9 cellular contexts compared by ENCODE assay signal in genomic region chr3:11514191-11514770, GRCh38.
A peak's percentile ranks its signal among the peaks of the same experiment; 100 is the strongest.
DNase-seq lines count a peak whose midpoint lies in the region; ATAC-seq, FAIRE-seq and TF ChIP-seq lines count a peak whose summit lies in the region.
"Had no signal": no experiment of that assay in that cellular context is flagged by ENCODE, and none has a peak within 500 bp of the region (broad histone marks: within the 10 kb centered on the region; RNA-seq: fewer than 3 reads in every experiment).

No MANE protein-coding gene starts in this region.

- peak overlapping the region; percentile 19 for H3K9ac ChIP-seq in astrocyte (ENCODE audit: low read length)

- H3K36me3 Mint-ChIP-seq in astrocyte (ENCODE audit: low read depth, unreplicated experiment) (peaks cover 5% of the 10 kb centered on the region), Calu3 (ENCODE audit: insufficient read depth, unreplicated experiment) (peaks cover 10% of the 10 kb centered on the region)
- peaks cover 18% of the 10 kb centered on the region for H3K36me3 Mint-ChIP-seq in CD8-positive, alpha-beta T cell

- no peaks in the 10 kb centered on the region for H4K20me1 ChIP-seq in astrocyte (ENCODE audit: insufficient read depth, low read length)

- H3K4me1 ChIP-seq in astrocyte (ENCODE audit: insufficient read depth, low read length) = peaks cover 30% of the 10 kb centered on the region
- peaks cover 11 to 26% (median 16%) of the 10 kb centered on the region in 4 donors for H3K4me1 ChIP-seq in transverse colon
- no peaks in the 10 kb centered on the region for H3K4me1 ChIP-seq in CD8-positive, alpha-beta T cell (ENCODE audit: insufficient read depth, low read length)

- H3K27ac Mint-ChIP-seq in astrocyte (ENCODE audit: unreplicated experiment) (peak overlapping the region; percentile 86), Calu3 (ENCODE audit: unreplicated experiment) (no peak overlapping the region)
- H3K27ac Mint-ChIP-seq in CD8-positive, alpha-beta T cell = no peak overlapping the region
- H3K27ac Mint-ChIP-seq: B cell had no signal

- no peak overlapping the region for H2AFZ ChIP-seq in astrocyte (ENCODE audit: low read depth, low read length)

- H3K4me1 Mint-ChIP-seq in astrocyte (ENCODE audit: low read depth, unreplicated experiment) = peaks cover 38% of the 10 kb centered on the region
- peaks cover 6% of the 10 kb centered on the region for H3K4me1 Mint-ChIP-seq in Calu3 (ENCODE audit: low read depth, unreplicated experiment)
- H3K4me1 Mint-ChIP-seq in CD8-positive, alpha-beta T cell (ENCODE audit: low read depth) = peaks cover 2% of the 10 kb centered on the region
- H3K4me1 Mint-ChIP-seq: B cell had no signal

- CTCF ChIA-PET in Calu3 (lab: Charles Lee) = no interaction called here
- CTCF ChIA-PET in CD8-positive, alpha-beta T cell (lab: Charles Lee) = interaction anchor here (1.5 kb wide), 1 partner anchor 8 kb away, joined by 4 read pairs; no protein-coding TSS in a partner anchor

- no peaks in the 10 kb centered on the region for H3K36me3 ChIP-seq in astrocyte (ENCODE audit: insufficient read depth, low read length)
- H3K36me3 ChIP-seq in transverse colon = no peaks in the 10 kb centered on the region
- no peaks in the 10 kb centered on the region for H3K36me3 ChIP-seq in CD8-positive, alpha-beta T cell (ENCODE audit: insufficient read depth, low read length)

- TF ChIP-seq EP300 in transverse colon (IDR thresholded peaks at IDR 0.05; ENCODE audit: low read depth) = no peak

- FAIRE-seq in astrocyte (lab: Jason Lieb, UNC) = peak; percentile 85

- TF ChIP-seq POLR2A in transverse colon (IDR thresholded peaks at IDR 0.05) = no peak

- H3K27me3 ChIP-seq in astrocyte (ENCODE audit: insufficient read depth, low read length) = no peaks in the 10 kb centered on the region
- no peaks in the 10 kb centered on the region for H3K27me3 ChIP-seq in transverse colon
- H3K27me3 ChIP-seq in CD8-positive, alpha-beta T cell (ENCODE audit: insufficient read depth, low read length) = no peaks in the 10 kb centered on the region

- H3K4me3 ChIP-seq in astrocyte (ENCODE audit: insufficient read depth, low read depth, low read length) (no peak overlapping the region), transverse colon (no peak overlapping the region)
- no peak overlapping the region for H3K4me3 ChIP-seq in CD8-positive, alpha-beta T cell (ENCODE audit: low read depth, low read length)

- H3K79me2 ChIP-seq in astrocyte (ENCODE audit: insufficient read depth, low read length) = no peaks in the 10 kb centered on the region

- TF ChIP-seq CTCF in astrocyte (IDR thresholded peaks at IDR 0.05; ENCODE audit: insufficient read depth, low read depth, low read length) (no peak), transverse colon (IDR thresholded peaks at IDR 0.05) (no peak), Calu3 (IDR thresholded peaks at IDR 0.05; ENCODE audit: unreplicated experiment) (no peak)
- no peak for TF ChIP-seq CTCF in CD8-positive, alpha-beta T cell (IDR thresholded peaks at IDR 0.05)

- 20 to 47% methylated on average over 3 to 6 of the region's 6 CpGs for WGBS in transverse colon (ENCODE audit: low coverage in 1 of 2), 2 donors

- POLR2A ChIA-PET in CD8-positive, alpha-beta T cell (lab: Charles Lee) = no interaction called here

- peaks cover 4% of the 10 kb centered on the region for H3K9me3 Mint-ChIP-seq in astrocyte (ENCODE audit: unreplicated experiment)
- H3K9me3 Mint-ChIP-seq in Calu3 (ENCODE audit: low read depth, unreplicated experiment) = no peaks in the 10 kb centered on the region
- no peaks in the 10 kb centered on the region for H3K9me3 Mint-ChIP-seq in CD8-positive, alpha-beta T cell

- intact Hi-C loops in transverse colon (cut with DNase I; ENCODE audit: low total_unique reads) = no loop called here
- intact Hi-C loops in Calu3 (cut with micrococcal nuclease; ENCODE audit: unreplicated experiment) = no loop called here
- intact Hi-C loops in CD8-positive, alpha-beta T cell (cut with DNase I, micrococcal nuclease) = no loop called here

- no peaks in the 10 kb centered on the region for H3K27me3 Mint-ChIP-seq in astrocyte (ENCODE audit: low read depth, unreplicated experiment)
- no peaks in the 10 kb centered on the region for H3K27me3 Mint-ChIP-seq in Calu3 (ENCODE audit: unreplicated experiment)
- H3K27me3 Mint-ChIP-seq in CD8-positive, alpha-beta T cell (ENCODE audit: low read depth) = no peaks in the 10 kb centered on the region
- H3K27me3 Mint-ChIP-seq: B cell had no signal

- H3K4me3 Mint-ChIP-seq in astrocyte (ENCODE audit: unreplicated experiment) = peak overlapping the region; percentile 62
- H3K4me3 Mint-ChIP-seq in Calu3 (ENCODE audit: low read depth, unreplicated experiment) = no peak overlapping the region
- H3K4me3 Mint-ChIP-seq in CD8-positive, alpha-beta T cell = no peak overlapping the region
- H3K4me3 Mint-ChIP-seq: B cell had no signal

- no TSS peak for BruUV-seq in Calu3 (replicated peaks; lab: Mats Ljungman, UMichigan)

- no peak for ATAC-seq in GM21825 (IDR thresholded peaks at IDR 0.05; ENCODE audit: unreplicated experiment)
- ATAC-seq in CD8-positive, alpha-beta T cell = no peak

- H3K27ac ChIP-seq in astrocyte (ENCODE audit: low read depth, low read length) (peak overlapping the region; percentile 76), transverse colon (peak overlapping the region in 3 of 4 donors; percentile 5 to 50 (median 16))
- no peak overlapping the region for H3K27ac ChIP-seq in CD8-positive, alpha-beta T cell (ENCODE audit: low read depth, low read length)

- DNase-seq in NCI-H510A treated with DMSO at 0.1 percent for 48 hours (lab: John Stamatoyannopoulos, UW) = peak; percentile 24
- no peak for DNase-seq in NCI-H510A (lab: John Stamatoyannopoulos, UW)
- peak; percentile 96 for DNase-seq in astrocyte (ENCODE audit: low read depth)
- DNase-seq in left kidney (ENCODE audit: low read depth, low spot score) = peak; percentile 34
- DNase-seq in transverse colon = no peak
- DNase-seq in Calu3 = no peak
- no peak for DNase-seq in CD8-positive, alpha-beta T cell

- in situ Hi-C loops in transverse colon (cut with MboI; ENCODE audit: low pct_ligation_motif_present in 1 of 4, low pct_unique_long_range_greater_than_20kb in 1 of 4, low sequenced_read_pairs in 3 of 4) = loop anchor here in 1 of 4 donors (25.0 kb wide), 1 partner anchor 127 kb away; no protein-coding TSS in a partner anchor

- peak overlapping the region; percentile 62 for H3K4me2 ChIP-seq in astrocyte (ENCODE audit: low read length)

- H3K9me3 ChIP-seq in astrocyte (ENCODE audit: insufficient read depth, low read depth, low read length) (no peaks in the 10 kb centered on the region), transverse colon (no peaks in the 10 kb centered on the region)
- H3K9me3 ChIP-seq in CD8-positive, alpha-beta T cell (ENCODE audit: low read length) = no peaks in the 10 kb centered on the region

Comparison
In these comparisons a context has a peak if more than half of its experiments do, and no peak if none do; other contexts are left out.
1. DNase-seq: peak in NCI-H510A treated with DMSO at 0.1 percent for 48 hours (single experiment), astrocyte (single experiment) and left kidney (single experiment); none in NCI-H510A (single experiment), transverse colon (single experiment), Calu3 (single experiment) and CD8-positive, alpha-beta T cell (0 of 7).